In genomic region chr13:83881917-83882625, GRCh38 we compare ENCODE assay signal across 9 cellular contexts. TPM values are rescaled to one million over a fixed set of nuclear protein-coding genes. Genes with fewer than 3 reads are reported as not detected.
DNase-seq lines count a peak whose midpoint lies in the region; ATAC-seq and TF ChIP-seq lines count a peak whose summit lies in the region.
"Had no signal": no experiment of that assay in that cellular context is flagged by ENCODE, and none has a peak within 500 bp of the region (broad histone marks: within the 10 kb centered on the region; RNA-seq: fewer than 3 reads in every experiment).

Gene SLITRK1, minus strand, starts transcription at chr13:83882474. Its CDS starts 967 bp downstream, at chr13:83881507.

- H3K4me3 Mint-ChIP-seq in activated CD8-positive, alpha-beta T cell treated with anti-CD3 and anti-CD28 coated beads, Interleukin-2, amount 10 ng/mL, durations not matched to agents 7 days and 5 days, result no peak within 1 kb of the TSS

- no peaks in the 10 kb centered on the region for H3K36me3 Mint-ChIP-seq in activated CD8-positive, alpha-beta T cell treated with anti-CD3 and anti-CD28 coated beads, Interleukin-2, amount 10 ng/mL, durations not matched to agents 7 days and 5 days (ENCODE audit: low read depth)

- no peaks in the 10 kb centered on the region for H3K9me3 Mint-ChIP-seq in activated CD8-positive, alpha-beta T cell treated with anti-CD3 and anti-CD28 coated beads, Interleukin-2, amount 10 ng/mL, durations not matched to agents 7 days and 5 days (ENCODE audit: insufficient read depth)

- H3K27me3 Mint-ChIP-seq in activated CD8-positive, alpha-beta T cell treated with anti-CD3 and anti-CD28 coated beads, Interleukin-2, amount 10 ng/mL, durations not matched to agents 7 days and 5 days (ENCODE audit: low read depth), result peaks cover 53% of the 10 kb centered on the region

- H3K9ac ChIP-seq in smooth muscle cell (ENCODE audit: low read depth), result no peak within 1 kb of the TSS
- H3K9ac ChIP-seq in colonic mucosa (ENCODE audit: low read depth in 2 of 2, low read length in 2 of 2), result no peak within 1 kb of the TSS

- no peaks in the 10 kb centered on the region for H3K36me3 ChIP-seq in smooth muscle cell (ENCODE audit: low read depth)
- no peaks in the 10 kb centered on the region for H3K36me3 ChIP-seq in colonic mucosa
- H3K36me3 ChIP-seq: neutrophil had no signal

- intact Hi-C loops in colonic mucosa (cut with DNase I), result no loop called here

- CTCF ChIA-PET in activated CD8-positive, alpha-beta T cell treated with anti-CD3 and anti-CD28 coated beads, Interleukin-2, amount 10 ng/mL, durations not matched to agents 7 days and 5 days (lab: Charles Lee), result no interaction called here

- POLR2A ChIA-PET in activated CD8-positive, alpha-beta T cell treated with anti-CD3 and anti-CD28 coated beads, Interleukin-2, amount 10 ng/mL, durations not matched to agents 7 days and 5 days (lab: Charles Lee), result interaction anchor here (0.6 kb wide), 1 partner anchor 36 kb away, joined by 3 read pairs; no protein-coding TSS in a partner anchor

- H3K79me2 ChIP-seq in smooth muscle cell (ENCODE audit: low read depth), result no peaks in the 10 kb centered on the region

- H3K27ac Mint-ChIP-seq in activated CD8-positive, alpha-beta T cell treated with anti-CD3 and anti-CD28 coated beads, Interleukin-2, amount 10 ng/mL, durations not matched to agents 7 days and 5 days, result no peak within 1 kb of the TSS

- no peaks in the 10 kb centered on the region for H3F3A ChIP-seq in smooth muscle cell (ENCODE audit: low read depth)

- DNase-seq in EL (peak; percentile 87), M059J (ENCODE audit: low read depth) (peak; percentile 40), hypothalamus (lab: John Stamatoyannopoulos, UW) (peak in 49 of 51 donors; percentile 8 to 91 (median 64)), smooth muscle cell (lab: John Stamatoyannopoulos, UW; ENCODE audit: unreplicated experiment) (peak; percentile 17), NOMO-1 treated with dmso at 0.1 percent for 144 hours (lab: John Stamatoyannopoulos, UW; ENCODE audit: unreplicated experiment) (no peak), colonic mucosa (no peak)
- peak; percentile 49 for DNase-seq in activated CD8-positive, alpha-beta T cell treated with anti-CD3 and anti-CD28 coated beads, Interleukin-2, amount 10 ng/mL, durations not matched to agents 7 days and 5 days
- no peak for DNase-seq in activated T-cell treated with anti-CD3 and anti-CD28 coated beads, Interleukin-2, amount 50 U/mL, for 1 hour

- peaks cover 36% of the 10 kb centered on the region for H3K4me1 ChIP-seq in smooth muscle cell (ENCODE audit: low read depth)
- no peaks in the 10 kb centered on the region for H3K4me1 ChIP-seq in colonic mucosa

- H3K4me1 Mint-ChIP-seq in activated CD8-positive, alpha-beta T cell treated with anti-CD3 and anti-CD28 coated beads, Interleukin-2, amount 10 ng/mL, durations not matched to agents 7 days and 5 days (ENCODE audit: low read depth), result peaks cover 9% of the 10 kb centered on the region

- ATAC-seq in activated CD8-positive, alpha-beta T cell treated with anti-CD3 and anti-CD28 coated beads, Interleukin-2, amount 10 ng/mL, durations not matched to agents 7 days and 5 days, result peak; percentile 30

- H3K4me3 ChIP-seq in smooth muscle cell (peak within 1 kb of the TSS; percentile 27), colonic mucosa (no peak within 1 kb of the TSS)

- no peaks in the 10 kb centered on the region for H4K20me1 ChIP-seq in smooth muscle cell (ENCODE audit: low read depth)

- TF ChIP-seq CTCF in smooth muscle cell (IDR thresholded peaks at IDR 0.05; ENCODE audit: borderline replicate concordance, insufficient read depth, poor library complexity, severe bottlenecking) (no peak), colonic mucosa (IDR thresholded peaks at IDR 0.05) (no peak)

- no peak within 1 kb of the TSS for H2AFZ ChIP-seq in smooth muscle cell (ENCODE audit: low read depth)

- under 1% methylated on average over 28 of the region's 32 CpGs for WGBS in smooth muscle cell (ENCODE audit: low lambda C conversion rate)

- H3K27me3 ChIP-seq in smooth muscle cell (ENCODE audit: low read depth) (peaks cover 85% of the 10 kb centered on the region), colonic mucosa (no peaks in the 10 kb centered on the region)

- H3K9me3 ChIP-seq in smooth muscle cell (replicated peaks; ENCODE audit: low read depth) (no peaks in the 10 kb centered on the region), colonic mucosa (no peaks in the 10 kb centered on the region)
- H3K9me3 ChIP-seq: neutrophil had no signal

- H3K27ac ChIP-seq in smooth muscle cell (ENCODE audit: low read depth), result no peak within 1 kb of the TSS
- no peak within 1 kb of the TSS for H3K27ac ChIP-seq in colonic mucosa
- H3K27ac ChIP-seq: neutrophil had no signal

- H3K4me2 ChIP-seq in smooth muscle cell, result peak within 1 kb of the TSS; percentile 84

RNA-seq across cellular contexts. Expression of gene SLITRK1, which starts in this region (rescaled TPM):
- 0.02 TPM in 1 of 2 replicates, not detected in the other for total RNA-seq in M059J (2014; rRNA removed; shearing (Covaris generic))
- not detected for total RNA-seq in activated CD8-positive, alpha-beta T cell treated with anti-CD3 and anti-CD28 coated beads, Interleukin-2, amount 10 ng/mL, durations not matched to agents 7 days and 5 days
- total RNA-seq in smooth muscle cell, result not detected in 2 replicates
- polyA plus RNA-seq in smooth muscle cell, result not detected in 2 replicates
- not detected for total RNA-seq in colonic mucosa

Comparison
In these comparisons a context has a peak if more than half of its experiments do, and no peak if none do; other contexts are left out.
1. Peak in DNase-seq in M059J; RNA of the gene not detected or under 1 TPM.
2. Peak in DNase-seq and ATAC-seq in activated CD8-positive, alpha-beta T cell treated with anti-CD3 and anti-CD28 coated beads, Interleukin-2, amount 10 ng/mL, durations not matched to agents 7 days and 5 days; RNA of the gene not detected or under 1 TPM.
3. Peak in DNase-seq, H3K4me3 ChIP-seq and H3K4me2 ChIP-seq in smooth muscle cell; RNA of the gene not detected or under 1 TPM.
4. DNase-seq: peak in EL (single experiment) and hypothalamus (49 of 51); none in NOMO-1 treated with dmso at 0.1 percent for 144 hours (single experiment), activated T-cell treated with anti-CD3 and anti-CD28 coated beads, Interleukin-2, amount 50 U/mL, for 1 hour (single experiment) and colonic mucosa (single experiment).